ENCODE assay signal across 29 cellular contexts in the genomic region with DNA sequence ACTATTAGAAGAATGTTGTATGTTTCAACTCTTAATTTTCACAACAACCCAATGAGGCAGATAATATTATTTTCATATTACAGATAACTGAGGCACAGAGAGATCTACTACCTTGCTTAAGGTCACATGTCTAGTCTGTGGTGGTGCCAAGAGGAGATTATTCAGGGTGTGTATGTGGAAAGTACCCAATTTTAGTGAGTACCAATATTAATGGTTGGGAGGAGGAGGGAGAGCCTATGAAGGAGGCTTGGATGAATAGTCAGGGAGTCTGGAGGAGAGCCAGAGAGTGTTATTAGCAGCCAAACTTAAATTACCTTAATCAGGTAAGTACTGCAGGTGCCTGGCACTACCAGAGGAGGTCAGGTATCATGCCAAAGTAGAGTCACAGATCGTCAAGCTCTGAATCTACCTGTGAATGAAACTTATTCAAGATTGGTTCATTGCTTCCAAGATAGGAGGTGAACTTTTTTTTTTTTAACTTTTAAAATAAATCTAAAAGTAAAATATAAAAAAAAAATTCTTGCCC. TPM values are rescaled to one million over a fixed set of nuclear protein-coding genes. Genes with fewer than 3 reads are reported as not detected.
DNase-seq lines count a peak whose midpoint lies in the region; ATAC-seq and TF ChIP-seq lines count a peak whose summit lies in the region.
"Had no signal": no experiment of that assay in that cellular context is flagged by ENCODE, and none has a peak within 500 bp of the region (broad histone marks: within the 10 kb centered on the region; RNA-seq: fewer than 3 reads in every experiment).

No MANE protein-coding gene starts in this region.

- H3K27me3 ChIP-seq in stomach: no peaks in the 10 kb centered on the region
- H3K27me3 ChIP-seq in GM23338 (ENCODE audit: insufficient read depth): no peaks in the 10 kb centered on the region
- H3K27me3 ChIP-seq: ovary, transverse colon had no signal

- no peak for DNase-seq in activated naive CD8-positive, alpha-beta T cell treated with anti-CD3 and anti-CD28 coated beads, Interleukin-2, amount 10 ng/mL, durations not matched to agents 7 days and 5 days
- DNase-seq in activated naive CD8-positive, alpha-beta T cell treated with anti-CD3 and anti-CD28 coated beads for 36 hours: no peak
- peak; percentile 59 for DNase-seq in NCI-H2196 (lab: John Stamatoyannopoulos, UW; ENCODE audit: unreplicated experiment)
- peak; percentile 40 for DNase-seq in stomach
- no peak for DNase-seq in GM23338 (ENCODE audit: low spot score)
- no peak for DNase-seq in naive thymus-derived CD8-positive, alpha-beta T cell
- no peak for DNase-seq in WTC11 (ENCODE audit: low spot score)
- DNase-seq: activated effector memory CD4-positive, alpha-beta T cell treated with anti-CD3 and anti-CD28 coated beads, Interleukin-2, amount 50 U/mL, for 16 hours; glutamatergic neuron; GM23248; HFFc6; islet precursor cell; NCI-H1048; NCI-H187; NCI-H82; ovary; stimulated activated CD4-positive, alpha-beta T cell treated with anti-CD3 and anti-CD28 coated beads, Interleukin-1b, Interleukin-23, amount 100 ng/mL, for 48 hours; stimulated activated CD8-positive, alpha-beta memory T cell treated with anti-CD3 and anti-CD28 coated beads, Interleukin-4, amount 100 ng/mL, for 48 hours; T-helper 17 cell had no signal

- WGBS in stomach, 5 donors: 31 to 70% (median 42%) methylated on average over 1 of the region's 1 CpG

- H3K4me1 Mint-ChIP-seq in activated naive CD8-positive, alpha-beta T cell treated with anti-CD3 and anti-CD28 coated beads, Interleukin-2, amount 10 ng/mL, durations not matched to agents 7 days and 5 days: peaks cover 31% of the 10 kb centered on the region
- peaks cover 11% of the 10 kb centered on the region for H3K4me1 Mint-ChIP-seq in activated naive CD8-positive, alpha-beta T cell treated with anti-CD3 and anti-CD28 coated beads for 36 hours
- H3K4me1 Mint-ChIP-seq in dendritic cell treated with granulocyte-macrophage colony-stimulating factor and Interleukin-4, amounts not matched to agents 40 ng/mL and 50 ng/mL, for 4 days (ENCODE audit: low read depth): peaks cover 61% of the 10 kb centered on the region
- H3K4me1 Mint-ChIP-seq in GM23338 (peaks cover 8% of the 10 kb centered on the region; the same call in 2 of the 3 replicates), WTC11 (peaks cover 11% of the 10 kb centered on the region)
- H3K4me1 Mint-ChIP-seq in naive thymus-derived CD8-positive, alpha-beta T cell: peaks cover under 1 to 34% (median 3%) of the 10 kb centered on the region in 4 donors

- H3K4me1 ChIP-seq in stomach: peaks cover 0 to 39% (median 16%) of the 10 kb centered on the region in 4 donors
- no peaks in the 10 kb centered on the region for H3K4me1 ChIP-seq in GM23338 (ENCODE audit: insufficient read depth)

- no peaks in the 10 kb centered on the region for H3K79me2 ChIP-seq in GM23338 (replicated peaks; ENCODE audit: insufficient read depth)

- H3K27ac Mint-ChIP-seq in activated naive CD8-positive, alpha-beta T cell treated with anti-CD3 and anti-CD28 coated beads, Interleukin-2, amount 10 ng/mL, durations not matched to agents 7 days and 5 days: peak overlapping the region; percentile 24
- H3K27ac Mint-ChIP-seq in activated naive CD8-positive, alpha-beta T cell treated with anti-CD3 and anti-CD28 coated beads for 36 hours: no peak overlapping the region
- peak overlapping the region; percentile 76 for H3K27ac Mint-ChIP-seq in dendritic cell treated with granulocyte-macrophage colony-stimulating factor and Interleukin-4, amounts not matched to agents 40 ng/mL and 50 ng/mL, for 4 days
- H3K27ac Mint-ChIP-seq in GM23338 (no peak overlapping the region), WTC11 (no peak overlapping the region)
- no peak overlapping the region for H3K27ac Mint-ChIP-seq in naive thymus-derived CD8-positive, alpha-beta T cell
- H3K27ac Mint-ChIP-seq: HFFc6, mesothelial cell of epicardium, nephron, T-helper 17 cell had no signal

- no peak for TF ChIP-seq EP300 in stomach (IDR thresholded peaks at IDR 0.05)

- H3K4me3 ChIP-seq in stomach (no peak overlapping the region), GM23338 (no peak overlapping the region)
- H3K4me3 ChIP-seq: GM23248, ovary, SK-N-MC, skin epidermis, transverse colon had no signal

- no peaks in the 10 kb centered on the region for H3K9me3 ChIP-seq in stomach
- H3K9me3 ChIP-seq: ovary, transverse colon had no signal

- peaks cover 22% of the 10 kb centered on the region for H3K27me3 Mint-ChIP-seq in activated naive CD8-positive, alpha-beta T cell treated with anti-CD3 and anti-CD28 coated beads, Interleukin-2, amount 10 ng/mL, durations not matched to agents 7 days and 5 days
- peaks cover 11% of the 10 kb centered on the region for H3K27me3 Mint-ChIP-seq in activated naive CD8-positive, alpha-beta T cell treated with anti-CD3 and anti-CD28 coated beads for 36 hours
- H3K27me3 Mint-ChIP-seq in dendritic cell treated with granulocyte-macrophage colony-stimulating factor and Interleukin-4, amounts not matched to agents 40 ng/mL and 50 ng/mL, for 4 days: peaks cover 2% of the 10 kb centered on the region
- H3K27me3 Mint-ChIP-seq in GM23338 (ENCODE audit: insufficient read depth, low read depth, poor library complexity) (no peaks in the 10 kb centered on the region), WTC11 (ENCODE audit: low read depth) (peaks cover 3% of the 10 kb centered on the region; the same call in 1 of the 2 replicates)
- peaks cover 6 to 45% (median 10%) of the 10 kb centered on the region in 5 donors for H3K27me3 Mint-ChIP-seq in naive thymus-derived CD8-positive, alpha-beta T cell
- H3K27me3 Mint-ChIP-seq: B cell had no signal

- H4K20me1 ChIP-seq in GM23338 (replicated peaks; ENCODE audit: insufficient read depth): no peaks in the 10 kb centered on the region

- H3K36me3 ChIP-seq in stomach (no peaks in the 10 kb centered on the region), GM23338 (ENCODE audit: insufficient read depth) (no peaks in the 10 kb centered on the region)
- H3K36me3 ChIP-seq: ovary, transverse colon had no signal

- peaks cover 17% of the 10 kb centered on the region for H3K36me3 Mint-ChIP-seq in activated naive CD8-positive, alpha-beta T cell treated with anti-CD3 and anti-CD28 coated beads, Interleukin-2, amount 10 ng/mL, durations not matched to agents 7 days and 5 days
- no peaks in the 10 kb centered on the region for H3K36me3 Mint-ChIP-seq in activated naive CD8-positive, alpha-beta T cell treated with anti-CD3 and anti-CD28 coated beads for 36 hours
- H3K36me3 Mint-ChIP-seq in dendritic cell treated with granulocyte-macrophage colony-stimulating factor and Interleukin-4, amounts not matched to agents 40 ng/mL and 50 ng/mL, for 4 days (ENCODE audit: low read depth): no peaks in the 10 kb centered on the region
- H3K36me3 Mint-ChIP-seq in GM23338 (ENCODE audit: low read depth) (no peaks in the 10 kb centered on the region), WTC11 (no peaks in the 10 kb centered on the region)
- peaks cover 0 to 2% (median 0%) of the 10 kb centered on the region in 3 donors for H3K36me3 Mint-ChIP-seq in naive thymus-derived CD8-positive, alpha-beta T cell
- H3K36me3 Mint-ChIP-seq: mesothelial cell of epicardium had no signal

- H3K4me3 Mint-ChIP-seq in activated naive CD8-positive, alpha-beta T cell treated with anti-CD3 and anti-CD28 coated beads, Interleukin-2, amount 10 ng/mL, durations not matched to agents 7 days and 5 days: no peak overlapping the region
- no peak overlapping the region for H3K4me3 Mint-ChIP-seq in activated naive CD8-positive, alpha-beta T cell treated with anti-CD3 and anti-CD28 coated beads for 36 hours
- H3K4me3 Mint-ChIP-seq in dendritic cell treated with granulocyte-macrophage colony-stimulating factor and Interleukin-4, amounts not matched to agents 40 ng/mL and 50 ng/mL, for 4 days: no peak overlapping the region
- H3K4me3 Mint-ChIP-seq in GM23338 (no peak overlapping the region), WTC11 (no peak overlapping the region)
- peak overlapping the region in 1 of 10 donors; percentile 39 for H3K4me3 Mint-ChIP-seq in naive thymus-derived CD8-positive, alpha-beta T cell
- H3K4me3 Mint-ChIP-seq: central memory CD8-positive, alpha-beta T cell; HFFc6; mesothelial cell of epicardium; nephron; T-helper 17 cell had no signal

- H3K27ac ChIP-seq in stomach (no peak overlapping the region), GM23338 (ENCODE audit: low read depth) (no peak overlapping the region)
- H3K27ac ChIP-seq: GM23248, ovary, SK-N-MC, transverse colon had no signal

- H3K9me2 ChIP-seq in GM23338 (ENCODE audit: insufficient read depth): no peaks in the 10 kb centered on the region

- POLR2A ChIA-PET in activated naive CD8-positive, alpha-beta T cell treated with anti-CD3 and anti-CD28 coated beads, Interleukin-2, amount 10 ng/mL, durations not matched to agents 7 days and 5 days (lab: Charles Lee): no interaction called here
- POLR2A ChIA-PET in naive thymus-derived CD8-positive, alpha-beta T cell (lab: Charles Lee): no interaction called here
- POLR2A ChIA-PET in WTC11 (lab: Charles Lee): no interaction called here

- intact Hi-C loops in dendritic cell treated with granulocyte-macrophage colony-stimulating factor and Interleukin-4, amounts not matched to agents 40 ng/mL and 50 ng/mL, for 4 days (cut with micrococcal nuclease): loop anchor here (2.0 kb wide), 1 partner anchor 15 kb away; no protein-coding TSS in a partner anchor
- intact Hi-C loops in stomach (cut with DNase I; ENCODE audit: low total_unique reads): no loop called here

- no peak for TF ChIP-seq POLR2A in stomach (IDR thresholded peaks at IDR 0.05)

- H3K4me2 ChIP-seq in GM23338: no peak overlapping the region

- no peaks in the 10 kb centered on the region for H3K9me3 Mint-ChIP-seq in activated naive CD8-positive, alpha-beta T cell treated with anti-CD3 and anti-CD28 coated beads, Interleukin-2, amount 10 ng/mL, durations not matched to agents 7 days and 5 days
- H3K9me3 Mint-ChIP-seq in activated naive CD8-positive, alpha-beta T cell treated with anti-CD3 and anti-CD28 coated beads for 36 hours: no peaks in the 10 kb centered on the region
- no peaks in the 10 kb centered on the region for H3K9me3 Mint-ChIP-seq in dendritic cell treated with granulocyte-macrophage colony-stimulating factor and Interleukin-4, amounts not matched to agents 40 ng/mL and 50 ng/mL, for 4 days
- no peaks in the 10 kb centered on the region for H3K9me3 Mint-ChIP-seq in GM23338
- H3K9me3 Mint-ChIP-seq in naive thymus-derived CD8-positive, alpha-beta T cell: no peaks in the 10 kb centered on the region
- H3K9me3 Mint-ChIP-seq in WTC11: no peaks in the 10 kb centered on the region
- H3K9me3 Mint-ChIP-seq: central memory CD8-positive, alpha-beta T cell; HFFc6; mesothelial cell of epicardium; nephron had no signal

- ATAC-seq in activated naive CD8-positive, alpha-beta T cell treated with anti-CD3 and anti-CD28 coated beads, Interleukin-2, amount 10 ng/mL, durations not matched to agents 7 days and 5 days (ENCODE audit: low read depth): no peak
- ATAC-seq in GM23338 (no peak), WTC11 (no peak)
- ATAC-seq in naive thymus-derived CD8-positive, alpha-beta T cell: no peak
- ATAC-seq: HepG2, T-helper 17 cell had no signal

- H3F3A ChIP-seq in GM23338 (replicated peaks; ENCODE audit: low read depth): no peaks in the 10 kb centered on the region

- no peak overlapping the region for H2AFZ ChIP-seq in GM23338
- H2AFZ ChIP-seq: GM23248 had no signal

- TF ChIP-seq CTCF in stomach (IDR thresholded peaks at IDR 0.05) (no peak), GM23338 (conservative IDR thresholded peaks at IDR 0.05; ENCODE audit: low read depth in 2 of 2) (no peak), WTC11 (IDR thresholded peaks at IDR 0.05) (no peak)

- CTCF ChIA-PET in WTC11 (lab: Charles Lee): interaction anchor here (0.7 to 1.3 kb wide), 4 partner anchors 12 to 182 kb away, joined by 3 to 6 read pairs (median 5); no protein-coding TSS in a partner anchor

RNA-seq across cellular contexts. Expression of a gene that starts 10.9 kb away (rescaled TPM):
- total RNA-seq in activated naive CD8-positive, alpha-beta T cell treated with anti-CD3 and anti-CD28 coated beads, Interleukin-2, amount 10 ng/mL, durations not matched to agents 7 days and 5 days: 10 to 100 TPM; 23.2 to 26.7 TPM
- 1 to 10 TPM; 5.6 to 7.4 TPM for total RNA-seq in activated naive CD8-positive, alpha-beta T cell treated with anti-CD3 and anti-CD28 coated beads for 36 hours
- 1 to 10 TPM in 2 of 5 donors, not detected in 3; 8.1 to 8.7 TPM for total RNA-seq in stomach
- polyA plus RNA-seq in stomach: 1 to 10 TPM; 5.0 to 8.6 (median 8.3) TPM
- 0.27 and 1.6 TPM in 2 replicates for total RNA-seq in GM23338 (2014; rRNA removed; shearing (Covaris generic))
- polyA plus RNA-seq in GM23338 (2016; fragmentation: Nextera tagmentation; extraction: Ambion mirVana): 1.2 and 2.6 TPM in 2 replicates
- 1 to 10 TPM; 1.2 to 4.8 TPM for total RNA-seq in naive thymus-derived CD8-positive, alpha-beta T cell
- polyA plus RNA-seq in naive thymus-derived CD8-positive, alpha-beta T cell: 10 to 100 TPM in 2 of 3 donors, 1 to 10 TPM in 1; 5.3 to 49.3 (median 13.5) TPM
- 0.21 to 1.4 TPM (median 0.44 TPM) in 3 replicates for total RNA-seq in WTC11 (2021)
- total RNA-seq: A673, GM23248, HepG2 had no signal
- polyA plus RNA-seq: HepG2 had no signal

Comparison
In these comparisons a context has a peak if more than half of its experiments do, and no peak if none do; other contexts are left out.
1. H3K27ac Mint-ChIP-seq: peak in activated naive CD8-positive, alpha-beta T cell treated with anti-CD3 and anti-CD28 coated beads, Interleukin-2, amount 10 ng/mL, durations not matched to agents 7 days and 5 days (single experiment) and dendritic cell treated with granulocyte-macrophage colony-stimulating factor and Interleukin-4, amounts not matched to agents 40 ng/mL and 50 ng/mL, for 4 days (single experiment); none in activated naive CD8-positive, alpha-beta T cell treated with anti-CD3 and anti-CD28 coated beads for 36 hours (single experiment), GM23338 (single experiment), naive thymus-derived CD8-positive, alpha-beta T cell (0 of 10) and WTC11 (single experiment).
2. DNase-seq: peak in NCI-H2196 (single experiment) and stomach (single experiment); none in activated naive CD8-positive, alpha-beta T cell treated with anti-CD3 and anti-CD28 coated beads, Interleukin-2, amount 10 ng/mL, durations not matched to agents 7 days and 5 days (single experiment), activated naive CD8-positive, alpha-beta T cell treated with anti-CD3 and anti-CD28 coated beads for 36 hours (single experiment), GM23338 (single experiment), naive thymus-derived CD8-positive, alpha-beta T cell (0 of 10) and WTC11 (single experiment).